12 cellular contexts compared by ENCODE assay signal in the genomic region with DNA sequence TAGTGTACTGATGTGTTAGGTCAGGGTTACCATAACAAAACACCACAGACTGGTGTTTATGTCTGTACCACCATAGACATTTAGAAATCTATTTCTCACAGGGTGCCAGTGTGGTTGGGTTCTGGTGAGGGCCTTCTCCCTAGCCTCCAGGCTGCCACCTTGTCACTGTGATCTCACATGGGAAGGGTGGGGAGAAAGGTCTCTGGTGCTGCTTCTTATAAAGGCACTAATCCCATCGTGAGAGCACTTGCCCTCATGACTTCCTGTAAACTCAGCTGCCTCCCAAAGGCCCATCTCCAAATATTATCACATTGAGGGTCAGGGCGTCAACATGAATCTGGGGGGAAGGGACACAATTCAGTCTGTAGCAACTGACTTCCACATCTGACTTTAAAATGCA. TPM values are rescaled to one million over a fixed set of nuclear protein-coding genes. Genes with fewer than 3 reads are reported as not detected.
DNase-seq lines count a peak whose midpoint lies in the region; ATAC-seq and TF ChIP-seq lines count a peak whose summit lies in the region.
"Had no signal": no experiment of that assay in that cellular context is flagged by ENCODE, and none has a peak within 500 bp of the region (broad histone marks: within the 10 kb centered on the region; RNA-seq: fewer than 3 reads in every experiment).

No MANE protein-coding gene starts in this region.

- peak overlapping the region; percentile 72 for H3K27ac Mint-ChIP-seq in HFFc6
- H3K27ac Mint-ChIP-seq in stimulated activated effector memory CD8-positive, alpha-beta T cell treated with anti-CD3 and anti-CD28 coated beads, Interleukin-12 subunit alpha, Interleukin-12 subunit beta, amount 100 ng/mL, for 72 hours, result peak overlapping the region; percentile 60

- DNase-seq in HFFc6 (no peak), ascending aorta (ENCODE audit: low spot score in 2 of 2) (no peak), left colon (no peak), COLO829 (ENCODE audit: low spot score) (no peak), middle frontal gyrus (ENCODE audit: extremely low spot score, low spot score) (no peak)
- DNase-seq in stimulated activated effector memory CD8-positive, alpha-beta T cell treated with anti-CD3 and anti-CD28 coated beads, Interleukin-12 subunit alpha, Interleukin-12 subunit beta, amount 100 ng/mL, for 72 hours (ENCODE audit: low spot score in 2 of 2), result no peak
- DNase-seq: effector CD4-positive, alpha-beta T cell; NCI-H2171; stimulated activated CD4-positive, alpha-beta T cell treated with anti-CD3 and anti-CD28 coated beads, Interleukin-12 subunit alpha, Interleukin-12 subunit beta, amount 100 ng/mL, for 4 hours; SW 1271 had no signal

- no peaks in the 10 kb centered on the region for H3K36me3 ChIP-seq in ascending aorta

- no peaks in the 10 kb centered on the region for H3K9me3 ChIP-seq in ascending aorta

- peaks cover 87% of the 10 kb centered on the region for H3K4me1 Mint-ChIP-seq in HFFc6 (ENCODE audit: low read depth)
- H3K4me1 Mint-ChIP-seq in stimulated activated effector memory CD8-positive, alpha-beta T cell treated with anti-CD3 and anti-CD28 coated beads, Interleukin-12 subunit alpha, Interleukin-12 subunit beta, amount 100 ng/mL, for 72 hours, result peaks cover 51% of the 10 kb centered on the region

- peaks cover 26 to 80% of the 10 kb centered on the region in 2 donors for H3K4me1 ChIP-seq in ascending aorta

- peak; percentile 33 for ATAC-seq in left colon
- peak; percentile 6 for ATAC-seq in stimulated activated effector memory CD8-positive, alpha-beta T cell treated with anti-CD3 and anti-CD28 coated beads, Interleukin-12 subunit alpha, Interleukin-12 subunit beta, amount 100 ng/mL, for 72 hours
- ATAC-seq in HG03095 (IDR thresholded peaks at IDR 0.05; ENCODE audit: unreplicated experiment), result no peak
- ATAC-seq in HG02642 (IDR thresholded peaks at IDR 0.05; ENCODE audit: poor library complexity, unreplicated experiment), result no peak

- intact Hi-C loops in ascending aorta (cut with DNase I) (loop anchor here (5.0 kb wide), 2 partner anchors 48 to 573 kb away; a partner anchor contains a TSS), left colon (cut with DNase I, micrococcal nuclease) (no loop called here)

- no peak overlapping the region for H3K4me3 ChIP-seq in ascending aorta

- H3K27me3 Mint-ChIP-seq in HFFc6 (ENCODE audit: insufficient read depth), result no peaks in the 10 kb centered on the region

- H3K27me3 ChIP-seq in ascending aorta, result no peaks in the 10 kb centered on the region

- no peaks in the 10 kb centered on the region for H3K36me3 Mint-ChIP-seq in HFFc6 (ENCODE audit: low read depth)
- H3K36me3 Mint-ChIP-seq in stimulated activated effector memory CD8-positive, alpha-beta T cell treated with anti-CD3 and anti-CD28 coated beads, Interleukin-12 subunit alpha, Interleukin-12 subunit beta, amount 100 ng/mL, for 72 hours, result peaks cover 13% of the 10 kb centered on the region

- peak overlapping the region; percentile 58 for H3K4me3 Mint-ChIP-seq in HFFc6
- no peak overlapping the region for H3K4me3 Mint-ChIP-seq in stimulated activated effector memory CD8-positive, alpha-beta T cell treated with anti-CD3 and anti-CD28 coated beads, Interleukin-12 subunit alpha, Interleukin-12 subunit beta, amount 100 ng/mL, for 72 hours

- H3K27ac ChIP-seq in ascending aorta, result peak overlapping the region; percentile 84 to 86

- no peak for TF ChIP-seq CTCF in HFFc6 (IDR thresholded peaks at IDR 0.05)
- no peak for TF ChIP-seq CTCF in ascending aorta (IDR thresholded peaks at IDR 0.05)

- H3K9me3 Mint-ChIP-seq in HFFc6, result no peaks in the 10 kb centered on the region
- H3K9me3 Mint-ChIP-seq in stimulated activated effector memory CD8-positive, alpha-beta T cell treated with anti-CD3 and anti-CD28 coated beads, Interleukin-12 subunit alpha, Interleukin-12 subunit beta, amount 100 ng/mL, for 72 hours, result no peaks in the 10 kb centered on the region

RNA-seq across cellular contexts. Expression of a gene that starts 49.8 kb away (rescaled TPM):
- total RNA-seq in HFFc6 (2021; fragmentation: NEBNext Ultra II Directional; extraction: Animal tissue kit (Norgen Biotek cat#: 25700)), result 10 to 100 TPM; 19.6 to 26.4 (median 22.4) TPM
- total RNA-seq in ascending aorta (89.3 TPM), left colon (10 to 100 TPM; 67.6 to 71.4 TPM)

Comparison
In these comparisons a context has a peak if more than half of its experiments do, and no peak if none do; other contexts are left out.
1. ATAC-seq: peak in left colon (single experiment) and stimulated activated effector memory CD8-positive, alpha-beta T cell treated with anti-CD3 and anti-CD28 coated beads, Interleukin-12 subunit alpha, Interleukin-12 subunit beta, amount 100 ng/mL, for 72 hours (single experiment); none in HG03095 (single experiment) and HG02642 (single experiment).